ENCODE assay signal across 1 cellular context in genomic region chr11:59144096-59144495, GRCh38.
TF ChIP-seq lines count a peak whose summit lies in the region.

No MANE protein-coding gene starts in this region.

TF ChIP-seq in HCT116, 20 proteins besides CTCF, POLR2A, EP300 and RAD21 (continued from another document):
- TF ChIP-seq SIN3A (IDR thresholded peaks at IDR 0.05; ENCODE audit: low read depth), result no peak
